18 cellular contexts compared by ENCODE assay signal in the genomic region with DNA sequence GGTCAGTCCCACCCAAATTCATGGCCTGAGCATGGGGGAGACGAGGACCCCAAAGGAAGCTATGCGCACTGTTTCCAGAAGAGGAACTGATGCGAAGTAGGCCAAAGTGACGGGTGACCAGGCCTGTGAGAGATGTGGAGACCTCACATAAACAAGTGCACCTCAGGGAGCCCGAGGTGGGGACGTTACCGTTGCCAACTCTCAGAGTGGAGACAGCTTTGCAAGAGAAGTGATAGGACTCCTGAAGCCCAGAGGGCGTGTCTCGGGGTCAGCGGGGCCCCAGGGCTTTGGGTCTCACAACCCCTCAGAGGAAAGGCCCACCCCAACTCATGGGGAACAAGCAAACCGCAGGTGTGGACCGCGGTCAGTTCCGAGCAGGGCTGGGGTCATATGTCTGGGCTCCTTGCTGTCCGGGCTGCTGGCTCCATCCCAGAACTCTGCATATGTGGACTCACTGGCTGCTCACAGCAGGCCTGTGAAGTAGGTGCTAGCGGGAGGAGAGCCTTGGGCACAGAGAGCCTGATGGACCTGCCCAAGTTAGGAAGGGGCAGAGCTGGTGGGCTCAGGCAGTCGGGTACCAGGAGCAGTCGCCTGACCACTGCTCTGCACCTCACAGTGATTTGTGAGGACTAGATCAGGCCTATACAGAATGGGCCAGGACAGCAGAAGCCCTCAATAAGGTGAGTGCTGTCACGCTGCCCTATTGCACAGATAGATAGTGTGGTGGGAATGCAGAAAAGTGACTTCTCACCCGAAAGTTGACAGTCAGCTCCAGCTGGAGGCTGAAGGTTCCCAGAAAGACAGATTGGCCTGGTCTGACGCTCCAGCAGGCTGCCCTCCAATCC. TPM values are rescaled to one million over a fixed set of nuclear protein-coding genes. Genes with fewer than 3 reads are reported as not detected.
"Had no signal": no experiment of that assay in that cellular context is flagged by ENCODE, and none has a peak within 500 bp of the region (broad histone marks: within the 10 kb centered on the region; RNA-seq: fewer than 3 reads in every experiment).

No MANE protein-coding gene starts in this region.

- H3K36me3 ChIP-seq: brain microvascular endothelial cell, colonic mucosa, tibial nerve, WERI-Rb-1 had no signal

- H3K4me1 ChIP-seq: colonic mucosa, tibial nerve had no signal

- H3K79me2 ChIP-seq: hepatocyte had no signal

- ATAC-seq: activated T-cell treated with anti-CD3 and anti-CD28 coated beads, Interleukin-2, amount 50 U/mL, for 72 hours; left colon had no signal

- H3K9me3 ChIP-seq: colonic mucosa, tibial nerve had no signal

- DNase-seq: activated CD4-positive, alpha-beta T cell treated with anti-CD3 and anti-CD28 coated beads for 1 hour; activated CD4-positive, alpha-beta T cell treated with anti-CD3 and anti-CD28 coated beads, Interleukin-2, amount 50 U/mL, for 4 hours; activated effector memory CD4-positive, alpha-beta T cell treated with anti-CD3 and anti-CD28 coated beads, Interleukin-2, amount 50 U/mL, for 16 hours; activated naive CD4-positive, alpha-beta T cell treated with anti-CD3 and anti-CD28 coated beads, Interleukin-2, amount 50 U/mL, for 16 hours; activated T-cell treated with anti-CD3 and anti-CD28 coated beads, Interleukin-2, amount 50 U/mL, for 72 hours; aorta; brain microvascular endothelial cell; colonic mucosa; nephron progenitor cell; stimulated activated CD8-positive, alpha-beta memory T cell treated with anti-CD3 and anti-CD28 coated beads, Interleukin-4, amount 100 ng/mL, for 48 hours; stimulated activated naive CD4-positive, alpha-beta T cell treated with Interleukin-2 at 50 U/mL for 16 hours; T-helper 2 cell; WERI-Rb-1 had no signal

- H3K4me2 ChIP-seq: hepatocyte had no signal

- H3K4me3 ChIP-seq: colonic mucosa, hepatocyte, lung, tibial nerve had no signal

- H3K27ac ChIP-seq: brain microvascular endothelial cell, colonic mucosa, hepatocyte, tibial nerve, WERI-Rb-1 had no signal

- H2AFZ ChIP-seq: hepatocyte had no signal

- H3K27me3 ChIP-seq: brain microvascular endothelial cell, colonic mucosa, hepatocyte, tibial nerve had no signal

RNA-seq across cellular contexts. Expression of a gene that starts 26.2 kb away (rescaled TPM):
- total RNA-seq: activated CD8-positive, alpha-beta memory T cell treated with anti-CD3 and anti-CD28 coated beads for 36 hours; activated T-cell treated with anti-CD3 and anti-CD28 coated beads, Interleukin-2, amount 50 U/mL, for 72 hours had no signal
- polyA plus RNA-seq: hepatocyte had no signal
